Comparison of ENCODE assay signal across 26 cellular contexts in the genomic region with DNA sequence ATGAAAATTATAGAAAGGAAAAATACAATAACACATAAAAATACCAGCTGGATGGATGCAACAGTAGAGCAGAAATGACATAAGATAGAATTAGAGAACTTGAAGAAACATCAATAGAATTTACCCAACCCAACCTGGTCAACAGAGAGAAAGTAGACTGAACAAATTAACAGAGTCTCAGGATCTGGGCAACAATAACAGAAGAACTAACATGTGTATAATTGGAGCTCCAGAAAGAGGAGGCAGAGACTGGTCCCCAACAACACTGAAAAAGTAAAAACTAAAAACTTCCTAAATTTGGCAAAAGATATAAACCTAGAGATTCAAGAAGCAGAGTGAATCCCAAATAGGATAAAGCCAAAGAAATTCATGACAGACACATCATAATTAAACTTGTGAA.
"Had no signal": no experiment of that assay in that cellular context is flagged by ENCODE, and none has a peak within 500 bp of the region (broad histone marks: within the 10 kb centered on the region; RNA-seq: fewer than 3 reads in every experiment).

No MANE protein-coding gene starts in this region.

- H3K9ac ChIP-seq: parathyroid adenoma had no signal

- H3K4me1 ChIP-seq: parathyroid adenoma, psoas muscle, right lobe of liver, sigmoid colon, suprapubic skin, testis, tibial artery, transverse colon, upper lobe of right lung, uterus had no signal

- H3K27me3 ChIP-seq: neutrophil, ovary, right lobe of liver, sigmoid colon, suprapubic skin, testis, tibial artery, transverse colon, upper lobe of right lung, uterus had no signal

- ATAC-seq: naive thymus-derived CD8-positive, alpha-beta T cell; psoas muscle; right cardiac atrium; right lobe of liver; stimulated activated memory B cell treated with anti-CD40 and anti-IgM and Interleukin-4, amounts not matched to agents 10 μg/mL and 1 μg/mL and 100 μg/mL, for 72 hours; stimulated activated naive CD8-positive, alpha-beta T cell treated with anti-CD3 and anti-CD28 coated beads, Interleukin-15, amount 100 ng/mL, for 72 hours; upper lobe of right lung had no signal

- H3K27ac ChIP-seq: neutrophil, ovary, parathyroid adenoma, psoas muscle, right lobe of liver, sigmoid colon, suprapubic skin, testis, tibial artery, transverse colon, upper lobe of right lung, uterus had no signal

- H3K4me3 ChIP-seq: ovary, psoas muscle, right lobe of liver, sigmoid colon, suprapubic skin, testis, tibial artery, transverse colon, upper lobe of right lung, uterus had no signal

- H3K36me3 ChIP-seq: neutrophil, ovary, right lobe of liver, sigmoid colon, suprapubic skin, tibial artery, transverse colon, upper lobe of right lung, uterus had no signal

- H3K9me3 ChIP-seq: neutrophil, ovary, right lobe of liver, suprapubic skin, testis, uterus had no signal

- DNase-seq: naive thymus-derived CD8-positive, alpha-beta T cell; nephron progenitor cell; nucleus accumbens; ovary; psoas muscle; right cardiac atrium; right lobe of liver; sigmoid colon; stimulated activated CD4-positive, alpha-beta T cell treated with anti-CD3 and anti-CD28 coated beads, Interleukin-15, amount 100 ng/mL, for 24 hours; stimulated activated CD4-positive, alpha-beta T cell treated with anti-CD3 and anti-CD28 coated beads, Interleukin-2, amount 100 ng/mL, for 24 hours; stimulated activated CD4-positive, alpha-beta T cell treated with anti-CD3 and anti-CD28 coated beads, Interleukin-4, amount 100 ng/mL, for 1 hour; stimulated activated CD4-positive, alpha-beta T cell treated with anti-CD3 and anti-CD28 coated beads, Interleukin-4, amount 100 ng/mL, for 4 hours; stimulated activated CD8-positive, alpha-beta memory T cell treated with anti-CD3 and anti-CD28 coated beads, Interleukin-4, amount 100 ng/mL, for 48 hours; stimulated activated naive CD4-positive, alpha-beta T cell; stimulated activated naive CD8-positive, alpha-beta T cell treated with anti-CD3 and anti-CD28 coated beads, Interleukin-15, amount 100 ng/mL, for 72 hours; stimulated activated naive CD8-positive, alpha-beta T cell treated with anti-CD3 and anti-CD28 coated beads, Interleukin-15, Interleukin-2, amounts not matched to agents 100 U/mL and 50 U/mL, for 24 hours; substantia nigra; testis; tibial artery; transverse colon; upper lobe of right lung; uterus had no signal
